ENCODE assay signal across 18 cellular contexts in genomic region chr4:183095199-183095512, GRCh38. TPM values are rescaled to one million over a fixed set of nuclear protein-coding genes. Genes with fewer than 3 reads are reported as not detected.
DNase-seq lines count a peak whose midpoint lies in the region; ATAC-seq, FAIRE-seq and TF ChIP-seq lines count a peak whose summit lies in the region.
"Had no signal": no experiment of that assay in that cellular context is flagged by ENCODE, and none has a peak within 500 bp of the region (broad histone marks: within the 10 kb centered on the region; RNA-seq: fewer than 3 reads in every experiment).

No MANE protein-coding gene starts in this region.

- peaks cover 39% of the 10 kb centered on the region for H3K4me1 Mint-ChIP-seq in nephron progenitor cell
- H3K4me1 Mint-ChIP-seq in T-cell = peaks cover 13% of the 10 kb centered on the region in 3 donors

- ATAC-seq in HepG2 (no peak), right lobe of liver (no peak), T-cell (replicated peaks in 1 of 4) (no peak), GM21825 (IDR thresholded peaks at IDR 0.05; ENCODE audit: unreplicated experiment) (no peak), GM19324 (IDR thresholded peaks at IDR 0.05; ENCODE audit: low FRiP score, unreplicated experiment) (no peak)

- no peaks in the 10 kb centered on the region for H3K9me3 ChIP-seq in HepG2 (ENCODE audit: low read length)
- no peaks in the 10 kb centered on the region for H3K9me3 ChIP-seq in right lobe of liver
- H3K9me3 ChIP-seq in H1 (ENCODE audit: insufficient read depth in 2 of 2, low read depth in 1 of 2, low read length in 1 of 2) = no peaks in the 10 kb centered on the region
- no peaks in the 10 kb centered on the region for H3K9me3 ChIP-seq in stomach
- H3K9me3 ChIP-seq: BLaER1, HAP-1 had no signal

- H4K5ac ChIP-seq in H1 (ENCODE audit: insufficient read length, low read depth, low read length) = no peak overlapping the region

- peaks cover 11% of the 10 kb centered on the region; the same call in 1 of the 2 replicates for H3K23me2 ChIP-seq in H1 (ENCODE audit: low read depth, low read length)

- H3K4me1 ChIP-seq in HepG2 (ENCODE audit: insufficient read depth, low read length) = peaks cover 45% of the 10 kb centered on the region
- peaks cover 0 to 25% (median 0%) of the 10 kb centered on the region in 4 donors for H3K4me1 ChIP-seq in right lobe of liver
- peaks cover 0 to 6% (median 4%) of the 10 kb centered on the region in 4 experiments; a peak in 6 of 7 replicates for H3K4me1 ChIP-seq in H1 (replicated peaks in 1 of 4; ENCODE audit: control insufficient read depth in 3 of 4, insufficient read depth in 4 of 4, low read length in 3 of 4)
- H3K4me1 ChIP-seq in stomach = peaks cover 5 to 16% (median 8%) of the 10 kb centered on the region in 4 donors

- WGBS in HepG2 (ENCODE audit: low lambda C conversion rate) = 12% methylated on average over 1 of the region's 1 CpG
- WGBS in right lobe of liver (ENCODE audit: insufficient coverage, low coverage, low lambda C conversion rate, missing lambda C conversion rate) = 47% methylated on average over 1 of the region's 1 CpG
- 90% methylated on average over 1 of the region's 1 CpG; no CpG with 5 or more reads in 1 of the 2 experiments for WGBS in H1 (ENCODE audit: extremely low coverage in 1 of 2, insufficient coverage in 1 of 2, insufficient read length in 1 of 2, insufficient replicate concordance in 2 of 2, low coverage in 1 of 2, low lambda C conversion rate in 2 of 2, missing lambda C conversion rate in 1 of 2), 2 experiments
- 66 to 86% (median 72%) methylated on average over 1 of the region's 1 CpG for WGBS in stomach, 5 donors

- TF ChIP-seq CTCF in HepG2 (CRISPR knock-in tag; IDR thresholded peaks at IDR 0.05) (no peak), right lobe of liver (IDR thresholded peaks at IDR 0.05) (no peak), H1 (IDR thresholded peaks at IDR 0.05; ENCODE audit: control extremely low read depth in 1 of 3, insufficient read depth in 1 of 3, low read depth in 1 of 3, low read length in 3 of 3) (no peak), nephron progenitor cell (IDR thresholded peaks at IDR 0.05) (no peak), stomach (IDR thresholded peaks at IDR 0.05) (no peak)

- H3K79me2 ChIP-seq in HepG2 (ENCODE audit: insufficient read depth, low read length) (peaks cover 24% of the 10 kb centered on the region), H1 (ENCODE audit: control insufficient read depth in 1 of 2, insufficient read depth in 2 of 2, low read length in 2 of 2) (peaks cover 0 to 10% of the 10 kb centered on the region in 2 experiments; a peak in 2 of 4 replicates)

- H3K4me3 ChIP-seq in HepG2 (replicated peaks in 1 of 3; ENCODE audit: insufficient read depth in 1 of 3, low read depth in 2 of 3, low read length in 3 of 3) = peak overlapping the region in 2 of 3 experiments; percentile 28 to 43; a peak in 4 of 6 replicates
- H3K4me3 ChIP-seq in right lobe of liver = no peak overlapping the region
- no peak overlapping the region for H3K4me3 ChIP-seq in H1 (ENCODE audit: extremely low read depth in 1 of 4, insufficient read depth in 2 of 4, low read depth in 3 of 4, low read length in 4 of 4)
- no peak overlapping the region for H3K4me3 ChIP-seq in stomach
- H3K4me3 ChIP-seq: BLaER1, HAP-1 had no signal

- TF ChIP-seq RAD21 in HepG2 (CRISPR knock-in tag; IDR thresholded peaks at IDR 0.05) = no peak
- no peak for TF ChIP-seq RAD21 in H1 (IDR thresholded peaks at IDR 0.05 in 1 of 2, conservative IDR thresholded peaks at IDR 0.05 in 1 of 2; ENCODE audit: low read depth in 2 of 2, low read length in 2 of 2)

- peaks cover 2% of the 10 kb centered on the region for H3K9me3 Mint-ChIP-seq in nephron progenitor cell
- H3K9me3 Mint-ChIP-seq in T-cell = peaks cover 0 to 2% (median 2%) of the 10 kb centered on the region in 3 donors
- H3K9me3 Mint-ChIP-seq: CD4-positive, alpha-beta T cell had no signal

- no peak overlapping the region for H2BK15ac ChIP-seq in H1 (ENCODE audit: low read length)

- H2AFZ ChIP-seq in HepG2 (ENCODE audit: low read length) (no peak overlapping the region), H1 (ENCODE audit: low read length) (no peak overlapping the region)

- no peaks in the 10 kb centered on the region for H3K79me1 ChIP-seq in H1 (ENCODE audit: low read depth, low read length)

- no peak overlapping the region for H3K18ac ChIP-seq in H1 (ENCODE audit: extremely low read depth, low read length)

- intact Hi-C loops in HepG2 (cut with micrococcal nuclease; ENCODE audit: unreplicated experiment) (no loop called here), right lobe of liver (cut with DNase I) (no loop called here), stomach (cut with DNase I; ENCODE audit: low total_unique reads) (no loop called here)

- H2BK5ac ChIP-seq in H1 (ENCODE audit: low read depth, low read length) = no peak overlapping the region

- no peak overlapping the region for H2BK120ac ChIP-seq in H1 (replicated peaks; ENCODE audit: low read depth, low read length)

- no peaks in the 10 kb centered on the region for H3K27me3 ChIP-seq in HepG2 (ENCODE audit: control insufficient read depth in 1 of 2, insufficient read depth in 2 of 2, low read length in 2 of 2)
- H3K27me3 ChIP-seq in right lobe of liver = no peaks in the 10 kb centered on the region
- no peaks in the 10 kb centered on the region; a peak in 1 of 7 replicates for H3K27me3 ChIP-seq in H1 (replicated peaks in 1 of 4; ENCODE audit: control insufficient read depth in 3 of 4, extremely low read depth in 1 of 4, insufficient read depth in 3 of 4, low read length in 3 of 4)
- H3K27me3 ChIP-seq in stomach = peaks cover 0 to 28% (median 0%) of the 10 kb centered on the region in 3 donors

- no peak overlapping the region for H2BK20ac ChIP-seq in H1 (ENCODE audit: low read length)

- in situ Hi-C loops in HepG2 (cut with HindIII; ENCODE audit: extremely low pct_ligation_motif_present, low pct_unique_long_range_greater_than_20kb) = no loop called here

- no peak overlapping the region for H3K14ac ChIP-seq in H1 (ENCODE audit: insufficient read length)

- H3K9ac ChIP-seq in HepG2 (ENCODE audit: insufficient read depth, low read depth, low read length) (no peak overlapping the region), H1 (replicated peaks in 1 of 4; ENCODE audit: extremely low read depth in 1 of 4, low read depth in 3 of 4, low read length in 3 of 4) (no peak overlapping the region)
- H3K9ac ChIP-seq: BLaER1 had no signal

- H2AK5ac ChIP-seq in H1 (ENCODE audit: low read depth, low read length) = peak overlapping the region; percentile 28; the same call in 1 of the 2 replicates

- DNase-seq in HepG2 (ENCODE audit: low spot score) (no peak), right lobe of liver (no peak), H1 (ENCODE audit: low read depth in 1 of 2, low spot score in 2 of 2) (no peak), nephron progenitor cell (no peak), T-cell (no peak), stomach (no peak)
- DNase-seq: AML-193; CD4-positive, alpha-beta T cell; DMS153; DMS79 treated with DMSO at 0.1 percent for 48 hours; GDM1; GOT3 had no signal

- POLR2A ChIA-PET in HepG2 (lab: Yijun Ruan, JAX) = interaction anchor here (0.8 to 1.3 kb wide), 6 partner anchors 9 to 349 kb away, joined by 3 to 12 read pairs (median 3); partner anchors contain the start of gene CDKN2AIP
- POLR2A ChIA-PET in H1 (lab: Charles Lee; ENCODE audit: partially characterized antibody) = no interaction called here
- POLR2A ChIA-PET in T-cell (lab: Charles Lee) = no interaction called here

- H3K27ac ChIP-seq in HepG2 (ENCODE audit: extremely low read length, insufficient read depth, low read length) (peak overlapping the region; percentile 56), right lobe of liver (no peak overlapping the region), H1 (ENCODE audit: low read depth, low read length) (no peak overlapping the region), stomach (no peak overlapping the region)
- H3K27ac ChIP-seq: 22Rv1, BLaER1 had no signal

- CTCF ChIA-PET in HepG2 (lab: Yijun Ruan, JAX; ENCODE audit: low intra/inter-chr PET ratio, low total read pairs) = no interaction called here
- CTCF ChIA-PET in H1 (lab: Charles Lee; ENCODE audit: partially characterized antibody) = interaction anchor here (3.9 to 5.4 kb wide), 2 partner anchors 20 to 167 kb away, joined by 21 to 32 read pairs; no protein-coding TSS in a partner anchor
- CTCF ChIA-PET in T-cell (lab: Charles Lee) = no interaction called here

- H3K27me3 Mint-ChIP-seq in nephron progenitor cell (ENCODE audit: low read depth, poor library complexity) = no peaks in the 10 kb centered on the region
- H3K27me3 Mint-ChIP-seq in T-cell = peaks cover 0 to 9% of the 10 kb centered on the region in 2 donors

- no peak overlapping the region for H3K4ac ChIP-seq in H1 (replicated peaks; ENCODE audit: insufficient read length, low read depth, low read length)

- H4K91ac ChIP-seq in H1 (replicated peaks; ENCODE audit: insufficient read length, low read length) = no peak overlapping the region

- H3K27ac Mint-ChIP-seq in nephron progenitor cell (peak overlapping the region; percentile 2), T-cell (peak overlapping the region in 1 of 2 donors; percentile 6)
- H3K27ac Mint-ChIP-seq: CD4-positive, alpha-beta T cell had no signal

- no peak overlapping the region for H3K56ac ChIP-seq in H1 (replicated peaks; ENCODE audit: insufficient read length, low read depth, low read length)

- FAIRE-seq in HepG2 (lab: Jason Lieb, UNC) (no peak), H1 (lab: Jason Lieb, UNC) (no peak)
- FAIRE-seq: GM12892 had no signal

- H3K23ac ChIP-seq in H1 (ENCODE audit: insufficient read length) = no peak overlapping the region

- H2BK12ac ChIP-seq in H1 (ENCODE audit: low read depth, low read length) = no peak overlapping the region

- H4K20me1 ChIP-seq in HepG2 (ENCODE audit: insufficient read depth, low read length) (peaks cover 3% of the 10 kb centered on the region; the same call in 1 of the 2 replicates), H1 (replicated peaks in 1 of 2; ENCODE audit: control insufficient read depth in 1 of 2, insufficient read depth in 2 of 2, low read length in 2 of 2) (no peaks in the 10 kb centered on the region)

- H3K4me3 Mint-ChIP-seq in nephron progenitor cell (no peak overlapping the region), T-cell (no peak overlapping the region)
- H3K4me3 Mint-ChIP-seq: CD4-positive, alpha-beta T cell had no signal

- H3K4me2 ChIP-seq in HepG2 (ENCODE audit: low read depth, low read length) (peak overlapping the region; percentile 66), H1 (ENCODE audit: insufficient read depth in 1 of 2, low read depth in 2 of 2, low read length in 2 of 2) (no peak overlapping the region)
- H3K4me2 ChIP-seq: BLaER1 had no signal

- no TSS peak for BruUV-seq in HepG2 (replicated peaks; lab: Mats Ljungman, UMichigan)

- no peak for TF ChIP-seq POLR2A in HepG2 (IDR thresholded peaks at IDR 0.05; ENCODE audit: insufficient read depth in 1 of 2, low read depth in 2 of 2, low read length in 2 of 2)
- no peak for TF ChIP-seq POLR2A in right lobe of liver (IDR thresholded peaks at IDR 0.05)
- TF ChIP-seq POLR2A in H1 (IDR thresholded peaks at IDR 0.05; ENCODE audit: control extremely low read depth in 1 of 2, low read depth in 2 of 2, low read length in 2 of 2) = no peak
- no peak for TF ChIP-seq POLR2A in stomach (IDR thresholded peaks at IDR 0.05)

- H3K36me3 ChIP-seq in HepG2 (replicated peaks in 1 of 2; ENCODE audit: control insufficient read depth in 1 of 2, insufficient read depth in 2 of 2, low read length in 2 of 2) (no peaks in the 10 kb centered on the region), right lobe of liver (no peaks in the 10 kb centered on the region), H1 (ENCODE audit: control insufficient read depth in 2 of 4, insufficient read depth in 4 of 4, low read length in 3 of 4) (no peaks in the 10 kb centered on the region), stomach (no peaks in the 10 kb centered on the region)
- H3K36me3 ChIP-seq: BLaER1, HAP-1 had no signal

- peaks cover 2% of the 10 kb centered on the region for H3K36me3 Mint-ChIP-seq in nephron progenitor cell (ENCODE audit: low read depth)
- H3K36me3 Mint-ChIP-seq in T-cell = no peaks in the 10 kb centered on the region

- no peak overlapping the region for H4K8ac ChIP-seq in H1 (ENCODE audit: extremely low read depth, insufficient read depth, low read length)

- TF ChIP-seq EP300 in HepG2 (IDR thresholded peaks at IDR 0.05; ENCODE audit: low read depth in 2 of 2, low read length in 2 of 2) (no peak), HepG2 (CRISPR knock-in tag; IDR thresholded peaks at IDR 0.05; ENCODE audit: borderline replicate concordance) (no peak), H1 (IDR thresholded peaks at IDR 0.05; ENCODE audit: borderline replicate concordance in 1 of 2, low read depth in 2 of 2, low read length in 2 of 2) (no peak), stomach (IDR thresholded peaks at IDR 0.05) (no peak)

RNA-seq across cellular contexts. Expression of gene WWC2, which starts 3.9 kb away (rescaled TPM):
- 40.0 and 44.6 TPM in 2 replicates for total RNA-seq in HepG2 (2016; rRNA removed; fragmentation: Illumina TruSeq; extraction: Trizol)
- 9.4 and 9.9 TPM in 2 replicates for total RNA-seq in HepG2 (2016; cell fraction: cytosol; rRNA removed; fragmentation: Illumina TruSeq; extraction: Trizol; ENCODE audit: low read depth)
- 39.3 and 44.7 TPM in 2 replicates for total RNA-seq in HepG2 (2016; cell fraction: insoluble cytoplasmic fraction; rRNA removed; fragmentation: Illumina TruSeq; extraction: Trizol)
- total RNA-seq in HepG2 (2016; cell fraction: membrane; rRNA removed; fragmentation: Illumina TruSeq; extraction: Trizol) = 20.4 and 25.6 TPM in 2 replicates
- 53.6 and 60.5 TPM in 2 replicates for total RNA-seq in HepG2 (2016; cell fraction: nucleus; rRNA removed; fragmentation: Illumina TruSeq; extraction: Trizol)
- polyA plus RNA-seq in HepG2 (2011; rRNA removed) = 39.9 and 50.1 TPM in 2 replicates
- 28.1 and 30.9 TPM in 2 replicates for polyA plus RNA-seq in HepG2 (2011; cell fraction: cytosol; rRNA removed)
- 89.9 and 101 TPM in 2 replicates for polyA plus RNA-seq in HepG2 (2011; cell fraction: nucleus; rRNA removed)
- polyA plus RNA-seq in HepG2 (2012) = 43.9 and 54.9 TPM in 2 replicates
- 0.82 and 1.0 TPM in 2 replicates for polyA plus RNA-seq in HepG2 (2016; cell fraction: cytosol; fragmentation: Illumina TruSeq; extraction: Trizol; ENCODE audit: low read depth)
- 26.2 and 27.1 TPM in 2 replicates for polyA plus RNA-seq in HepG2 (2016; cell fraction: insoluble cytoplasmic fraction; fragmentation: Illumina TruSeq; extraction: Trizol; ENCODE audit: low read depth)
- 5.2 and 6.2 TPM in 2 replicates for polyA plus RNA-seq in HepG2 (2016; cell fraction: membrane; fragmentation: Illumina TruSeq; extraction: Trizol; ENCODE audit: low read depth)
- polyA plus RNA-seq in HepG2 (2016; cell fraction: nucleus; fragmentation: Illumina TruSeq; extraction: Trizol; ENCODE audit: insufficient read depth, low read depth) = 41.4 and 50.5 TPM in 2 replicates
- 11.7 and 43.0 TPM in 2 replicates for polyA minus RNA-seq in HepG2 (2011; rRNA and poly(A)+ RNA removed; ENCODE audit: low replicate concordance)
- 33.9 and 36.8 TPM in 2 replicates for polyA minus RNA-seq in HepG2 (2011; cell fraction: cytosol; rRNA and poly(A)+ RNA removed)
- polyA minus RNA-seq in HepG2 (2011; cell fraction: nucleus; rRNA and poly(A)+ RNA removed) = 200 and 232 TPM in 2 replicates
- 10 to 100 TPM; 19.5 to 48.9 (median 34.4) TPM for total RNA-seq in right lobe of liver
- 135 and 138 TPM in 2 replicates for total RNA-seq in H1 (2021; fragmentation: NEBNext Ultra II Directional; extraction: Animal tissue kit (Norgen Biotek cat#: 25700))
- 17.6 and 19.7 TPM in 2 replicates for polyA plus RNA-seq in H1 (2011; rRNA removed)
- polyA plus RNA-seq in H1 (2011; cell fraction: cytosol; rRNA removed) = 34.7 TPM
- polyA plus RNA-seq in H1 (2011; cell fraction: nucleus; rRNA removed) = 91.3 TPM
- polyA plus RNA-seq in H1 (2012, experiment 1 of 2) = 42.6 to 53.5 TPM (median 51.2 TPM) in 4 replicates
- 2.1 TPM for polyA plus RNA-seq in H1 (2012, experiment 2 of 2)
- 61.9 TPM for polyA plus RNA-seq in H1 (2013, experiment 1 of 2)
- 56.0 TPM for polyA plus RNA-seq in H1 (2013, experiment 2 of 2)
- polyA minus RNA-seq in H1 (2011; rRNA and poly(A)+ RNA removed) = 69.2 and 84.2 TPM in 2 replicates
- polyA minus RNA-seq in H1 (2011; cell fraction: cytosol; rRNA and poly(A)+ RNA removed) = 47.3 TPM
- 203 TPM for polyA minus RNA-seq in H1 (2011; cell fraction: nucleus; rRNA and poly(A)+ RNA removed)
- 1 to 10 TPM; 5.0 to 9.1 (median 7.3) TPM for total RNA-seq in T-cell
- 10 to 100 TPM; 30.9 to 59.1 (median 35.4) TPM for total RNA-seq in stomach
- 1 to 10 TPM; 2.6 to 6.0 (median 4.9) TPM for polyA plus RNA-seq in stomach

Comparison
In these comparisons a context has a peak if more than half of its experiments do, and no peak if none do; other contexts are left out.
1. H3K4me3 ChIP-seq: peak in HepG2 (2 of 3); none in right lobe of liver (0 of 3), H1 (0 of 4) and stomach (0 of 4).
2. Of the 41 proteins assayed by ChIP-seq in both HepG2 and H1: peak only in HepG2: ASH2L; only in H1: none; in both: none; in neither: 40.